1 cellular context compared by ENCODE assay signal in genomic region chr2:187504312-187504921, GRCh38.
TF ChIP-seq lines count a peak whose summit lies in the region.

No MANE protein-coding gene starts in this region.

TF ChIP-seq in K562, 482 proteins besides CTCF, POLR2A, EP300 and RAD21 (continues in another document):
- no peak for TF ChIP-seq ID3 (CRISPR knock-in tag; IDR thresholded peaks at IDR 0.05)
- no peak for TF ChIP-seq ID3 (tag; IDR thresholded peaks at IDR 0.05)
- TF ChIP-seq MCM5 (IDR thresholded peaks at IDR 0.05; ENCODE audit: low read depth), result no peak
- no peak for TF ChIP-seq ZNF280A (IDR thresholded peaks at IDR 0.05; ENCODE audit: low read depth, partially characterized antibody)
- TF ChIP-seq HDGF (IDR thresholded peaks at IDR 0.05), result no peak
- TF ChIP-seq CREBBP (IDR thresholded peaks at IDR 0.05; ENCODE audit: low read depth, low read length), result no peak
- no peak for TF ChIP-seq KAT8 (IDR thresholded peaks at IDR 0.05; ENCODE audit: low read depth)
- TF ChIP-seq MTA1 (IDR thresholded peaks at IDR 0.05; ENCODE audit: borderline replicate concordance), result peak; percentile 62; the same call in 1 of the 2 replicates
- TF ChIP-seq E2F5 (CRISPR knock-in tag; IDR thresholded peaks at IDR 0.05), result no peak
- TF ChIP-seq POLR2B (IDR thresholded peaks at IDR 0.05; ENCODE audit: low read depth, partially characterized antibody), result no peak
- no peak for TF ChIP-seq MAZ (CRISPR knock-in tag; conservative IDR thresholded peaks at IDR 0.05 in 1 of 2, IDR thresholded peaks at IDR 0.05 in 1 of 2)
- no peak for TF ChIP-seq KLF16 (IDR thresholded peaks at IDR 0.05)
- TF ChIP-seq MCM3 (IDR thresholded peaks at IDR 0.05), result no peak
- no peak for TF ChIP-seq SIN3B (IDR thresholded peaks at IDR 0.05; ENCODE audit: low read depth)
- TF ChIP-seq KDM1A (IDR thresholded peaks at IDR 0.05), result no peak
- TF ChIP-seq PYGO2 (tag; IDR thresholded peaks at IDR 0.05), result 0 out of 2 replicates have a peak, but pooled peaks have one; percentile 4
- no peak for TF ChIP-seq ZNF311 (CRISPR knock-in tag; IDR thresholded peaks at IDR 0.05)
- peak; percentile 43; the same call in 1 of the 2 replicates for TF ChIP-seq ARID1B (IDR thresholded peaks at IDR 0.05)
- TF ChIP-seq PRPF4 (IDR thresholded peaks at IDR 0.05; ENCODE audit: insufficient read depth, low read depth, low read length, poor library complexity, severe bottlenecking), result no peak
- TF ChIP-seq GABPB1 (CRISPR knock-in tag; IDR thresholded peaks at IDR 0.05), result no peak
- no peak for TF ChIP-seq FOXJ3 (CRISPR knock-in tag; IDR thresholded peaks at IDR 0.05)
- no peak for TF ChIP-seq ZNF324 (CRISPR knock-in tag; IDR thresholded peaks at IDR 0.05)
- TF ChIP-seq NR2F6 (CRISPR knock-in tag; IDR thresholded peaks at IDR 0.05), result no peak
- TF ChIP-seq SMARCA4 (IDR thresholded peaks at IDR 0.05), result peak; percentile 71; the same call in 1 of the 2 replicates
- peak; percentile 66 to 72; a peak in 3 of 4 replicates for TF ChIP-seq ETV6 (IDR thresholded peaks at IDR 0.05; ENCODE audit: borderline replicate concordance in 1 of 2, low read depth in 2 of 2, low read length in 1 of 2)
- no peak for TF ChIP-seq ETV6 (CRISPR knock-in tag; IDR thresholded peaks at IDR 0.05; ENCODE audit: borderline replicate concordance)
- TF ChIP-seq E2F8 (IDR thresholded peaks at IDR 0.05; ENCODE audit: low read depth, partially characterized antibody), result no peak
- no peak for TF ChIP-seq ZBTB43 (CRISPR knock-in tag; IDR thresholded peaks at IDR 0.05)
- TF ChIP-seq BACH1 (tag; IDR thresholded peaks at IDR 0.05), result no peak
- no peak for TF ChIP-seq MXD1 (CRISPR knock-in tag; IDR thresholded peaks at IDR 0.05; ENCODE audit: borderline replicate concordance, poor library complexity, severe bottlenecking)
- peak; percentile 19; the same call in 1 of the 2 replicates for TF ChIP-seq EP400 (IDR thresholded peaks at IDR 0.05)
- no peak for TF ChIP-seq ZBTB7A (IDR thresholded peaks at IDR 0.05; ENCODE audit: borderline replicate concordance, control insufficient read depth, low read depth, low read length)
- no peak for TF ChIP-seq NR1H2 (CRISPR knock-in tag; IDR thresholded peaks at IDR 0.05)
- TF ChIP-seq ZNF41 (CRISPR knock-in tag; conservative IDR thresholded peaks at IDR 0.05), result no peak
- TF ChIP-seq ELF1 (tag; IDR thresholded peaks at IDR 0.05), result peak; percentile 56
- TF ChIP-seq SMARCE1 (IDR thresholded peaks at IDR 0.05), result peak; percentile 77
- no peak for TF ChIP-seq SNAPC5 (CRISPR knock-in tag; IDR thresholded peaks at IDR 0.05)
- no peak for TF ChIP-seq ZNF408 (CRISPR knock-in tag; IDR thresholded peaks at IDR 0.05; ENCODE audit: low read depth)
- peak; percentile 15; the same call in 1 of the 2 replicates for TF ChIP-seq TEAD4 (IDR thresholded peaks at IDR 0.05; ENCODE audit: low read length)
- no peak for TF ChIP-seq TEAD4 (CRISPR knock-in tag; IDR thresholded peaks at IDR 0.05; ENCODE audit: borderline replicate concordance)
- TF ChIP-seq CHD7 (IDR thresholded peaks at IDR 0.05; ENCODE audit: low read depth, low read length), result no peak
- TF ChIP-seq POLR3G (IDR thresholded peaks at IDR 0.05; ENCODE audit: extremely low read depth, insufficient read length, insufficient replicate concordance), result no peak
- TF ChIP-seq THAP12 (CRISPR knock-in tag; IDR thresholded peaks at IDR 0.05), result no peak
- TF ChIP-seq DPF2 (IDR thresholded peaks at IDR 0.05), result peak; percentile 73
- TF ChIP-seq POLR2AphosphoS5 (IDR thresholded peaks at IDR 0.05; ENCODE audit: control insufficient read depth, insufficient read depth, low read depth, low read length), result no peak
- no peak for TF ChIP-seq TEAD2 (tag; IDR thresholded peaks at IDR 0.05)
- no peak for TF ChIP-seq NBN (IDR thresholded peaks at IDR 0.05; ENCODE audit: low read depth)
- TF ChIP-seq ZNF316 (IDR thresholded peaks at IDR 0.05), result no peak
